14 cellular contexts compared by ENCODE assay signal in the genomic region with DNA sequence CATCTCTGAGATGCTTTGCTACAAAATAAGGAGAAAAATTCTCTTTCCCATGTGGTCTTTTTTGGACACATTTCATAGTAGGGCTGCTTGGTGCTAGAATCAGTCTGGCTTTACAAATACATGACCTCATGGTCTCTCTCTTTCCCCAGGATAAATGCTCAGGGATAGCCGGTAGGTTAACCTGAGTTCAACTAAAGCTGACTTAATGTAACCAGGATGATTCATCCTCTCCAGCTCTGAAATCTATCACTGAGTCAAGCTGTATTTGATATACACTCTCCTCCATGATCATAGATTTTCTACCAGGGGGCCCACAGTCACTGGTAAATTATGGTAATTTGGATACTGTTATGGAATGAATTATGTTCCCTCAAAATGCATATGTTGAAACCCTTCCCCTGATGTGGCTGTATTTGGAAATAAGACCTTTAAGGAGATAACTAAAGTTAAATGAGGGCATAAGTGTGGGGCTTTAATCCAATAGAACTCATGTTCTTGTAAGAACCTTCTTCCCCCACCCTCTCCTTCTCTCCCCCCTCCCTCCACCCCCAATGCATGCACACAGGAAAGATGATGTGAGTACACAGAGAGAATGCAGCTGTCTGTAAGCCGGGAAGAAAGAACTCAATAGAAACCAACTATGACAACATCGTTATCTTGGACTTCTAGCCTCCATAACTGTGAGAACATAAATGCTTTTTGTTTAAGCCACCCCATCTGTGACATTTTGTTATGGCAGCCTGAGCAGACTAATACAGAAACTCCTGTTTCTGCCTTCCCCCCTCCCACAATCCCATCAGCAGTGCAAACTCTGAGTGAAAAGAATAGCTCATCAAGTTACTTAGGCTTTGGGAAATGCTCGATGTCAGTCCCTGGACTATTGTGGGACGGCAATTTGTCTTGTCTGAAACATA.
A peak's percentile ranks its signal among the peaks of the same experiment; 100 is the strongest.
DNase-seq lines count a peak whose midpoint lies in the region; ATAC-seq and TF ChIP-seq lines count a peak whose summit lies in the region.
"Had no signal": no experiment of that assay in that cellular context is flagged by ENCODE, and none has a peak within 500 bp of the region (broad histone marks: within the 10 kb centered on the region; RNA-seq: fewer than 3 reads in every experiment).

No MANE protein-coding gene starts in this region.

- DNase-seq in astrocyte of the spinal cord (ENCODE audit: low read depth, low spot score), result peak; percentile 74
- DNase-seq in pons (ENCODE audit: low spot score), result peak; percentile 31
- no peak for DNase-seq in erythroblast (lab: John Stamatoyannopoulos, UW)
- no peak for DNase-seq in occipital lobe (lab: John Stamatoyannopoulos, UW)
- no peak for DNase-seq in thyroid gland
- no peak for DNase-seq in ovary
- DNase-seq: activated CD4-positive, alpha-beta T cell treated with anti-CD3 and anti-CD28 coated beads, Interleukin-2, amount 10 ng/mL, durations not matched to agents 24 days and 14 days; DMS 273 treated with DMSO at 0.1 percent for 48 hours; NCI-H446 treated with DMSO at 0.1 percent for 48 hours; transverse colon had no signal

- no peak for TF ChIP-seq EP300 in ovary (IDR thresholded peaks at IDR 0.05)

- peak; percentile 21 for ATAC-seq in GM19035 (IDR thresholded peaks at IDR 0.05; ENCODE audit: unreplicated experiment)
- ATAC-seq in HG03280 (IDR thresholded peaks at IDR 0.05; ENCODE audit: unreplicated experiment), result peak; percentile 6
- ATAC-seq: SK-N-SH treated with all-trans-retinoic acid at 6 μM for 48 hours had no signal

- no peak overlapping the region for H3K27ac ChIP-seq in thyroid gland
- H3K27ac ChIP-seq in ovary, result no peak overlapping the region
- H3K27ac ChIP-seq: right atrium auricular region, transverse colon had no signal

- intact Hi-C loops in thyroid gland (cut with DNase I), result no loop called here
- intact Hi-C loops in ovary (cut with DNase I), result no loop called here

- H3K4me3 ChIP-seq in astrocyte of the spinal cord (ENCODE audit: low read depth, low read length) (no peak overlapping the region), thyroid gland (replicated peaks in 1 of 3) (no peak overlapping the region), ovary (no peak overlapping the region)
- H3K4me3 ChIP-seq: right atrium auricular region, transverse colon had no signal

- in situ Hi-C loops in astrocyte of the spinal cord (cut with HindIII; ENCODE audit: low sequenced_read_pairs), result no loop called here

- TF ChIP-seq POLR2A in erythroblast (IDR thresholded peaks at IDR 0.05; ENCODE audit: low read length), result no peak
- no peak for TF ChIP-seq POLR2A in thyroid gland (IDR thresholded peaks at IDR 0.05)
- no peak for TF ChIP-seq POLR2A in ovary (IDR thresholded peaks at IDR 0.05)

- H3K36me3 ChIP-seq in thyroid gland, result no peaks in the 10 kb centered on the region
- H3K36me3 ChIP-seq in ovary, result no peaks in the 10 kb centered on the region
- H3K36me3 ChIP-seq: right atrium auricular region, transverse colon had no signal

- H3K27me3 ChIP-seq in thyroid gland (no peaks in the 10 kb centered on the region), ovary (no peaks in the 10 kb centered on the region)
- H3K27me3 ChIP-seq: right atrium auricular region, transverse colon had no signal

- H3K4me1 ChIP-seq in thyroid gland (no peaks in the 10 kb centered on the region), ovary (ENCODE audit: insufficient read depth) (no peaks in the 10 kb centered on the region)
- H3K4me1 ChIP-seq: right atrium auricular region, transverse colon had no signal

- no peak for TF ChIP-seq CTCF in astrocyte of the spinal cord (IDR thresholded peaks at IDR 0.05; ENCODE audit: low read depth, low read length)
- no peak for TF ChIP-seq CTCF in thyroid gland (IDR thresholded peaks at IDR 0.05)
- TF ChIP-seq CTCF in ovary (IDR thresholded peaks at IDR 0.05), result no peak

- WGBS in thyroid gland, 2 donors, result 84 to 86% methylated on average over 5 of the region's 5 CpGs
- WGBS in ovary, 3 donors, result 80 to 93% (median 83%) methylated on average over 5 of the region's 5 CpGs

- H3K9me3 ChIP-seq in thyroid gland (no peaks in the 10 kb centered on the region), ovary (no peaks in the 10 kb centered on the region)
- H3K9me3 ChIP-seq: transverse colon had no signal

Comparison
In these comparisons a context has a peak if more than half of its experiments do, and no peak if none do; other contexts are left out.
1. DNase-seq: peak in astrocyte of the spinal cord (single experiment) and pons (single experiment); none in erythroblast (0 of 2), occipital lobe (single experiment), thyroid gland (0 of 2) and ovary (0 of 5).